Comparison of ENCODE assay signal across 1 cellular context in the genomic region with DNA sequence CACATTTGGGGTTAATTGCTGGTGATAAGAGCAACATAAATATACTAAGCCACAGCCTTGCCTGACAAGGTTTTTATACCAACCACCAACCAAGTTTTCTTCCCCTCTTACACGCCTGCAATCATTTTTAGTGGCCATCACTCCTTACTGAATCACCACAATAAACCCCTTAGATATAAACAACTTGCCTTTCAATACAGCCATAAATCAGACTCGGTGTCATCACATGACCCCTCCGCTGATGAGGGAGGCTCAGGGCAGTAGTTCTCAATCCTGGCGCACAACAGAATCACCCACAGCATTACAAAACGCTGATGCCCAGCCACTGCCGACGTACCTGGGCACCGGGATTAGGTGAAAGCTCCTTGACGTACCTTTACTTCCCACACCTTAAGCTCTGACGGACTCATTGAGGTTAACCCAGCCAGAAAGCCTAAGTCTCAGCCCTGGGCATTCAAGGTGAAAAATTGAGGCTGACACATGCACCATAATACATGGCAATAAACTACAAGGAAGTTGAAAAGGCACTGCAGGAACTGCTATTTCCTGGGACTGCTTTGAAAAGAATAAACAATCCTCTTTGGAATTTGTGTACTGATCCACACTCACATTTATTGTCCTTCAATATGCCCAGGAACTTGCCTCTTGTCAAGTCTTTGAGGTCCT.
TF ChIP-seq lines count a peak whose summit lies in the region.

No MANE protein-coding gene starts in this region.

TF ChIP-seq in SK-N-SH treated with all-trans-retinoic acid at 6 μM for 48 hours, 23 proteins besides CTCF, POLR2A, EP300 and RAD21 (continued from another document):
- TF ChIP-seq, protein P1, sequence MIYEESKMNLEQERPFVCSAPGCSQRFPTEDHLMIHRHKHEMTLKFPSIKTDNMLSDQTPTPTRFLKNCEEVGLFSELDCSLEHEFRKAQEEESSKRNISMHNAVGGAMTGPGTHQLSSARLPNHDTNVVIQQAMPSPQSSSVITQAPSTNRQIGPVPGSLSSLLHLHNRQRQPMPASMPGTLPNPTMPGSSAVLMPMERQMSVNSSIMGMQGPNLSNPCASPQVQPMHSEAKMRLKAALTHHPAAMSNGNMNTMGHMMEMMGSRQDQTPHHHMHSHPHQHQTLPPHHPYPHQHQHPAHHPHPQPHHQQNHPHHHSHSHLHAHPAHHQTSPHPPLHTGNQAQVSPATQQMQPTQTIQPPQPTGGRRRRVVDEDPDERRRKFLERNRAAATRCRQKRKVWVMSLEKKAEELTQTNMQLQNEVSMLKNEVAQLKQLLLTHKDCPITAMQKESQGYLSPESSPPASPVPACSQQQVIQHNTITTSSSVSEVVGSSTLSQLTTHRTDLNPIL (CRISPR knock-in tag; IDR thresholded peaks at IDR 0.05; ENCODE audit: low read depth) = no peak
- TF ChIP-seq ESRRG (CRISPR knock-in tag; IDR thresholded peaks at IDR 0.05) (no peak), ZFP30 (CRISPR knock-in tag; IDR thresholded peaks at IDR 0.05) (no peak)
